24 cellular contexts compared by ENCODE assay signal in genomic region chr1:40360631-40361030, GRCh38.
"Had no signal": no experiment of that assay in that cellular context is flagged by ENCODE, and none has a peak within 500 bp of the region (broad histone marks: within the 10 kb centered on the region; RNA-seq: fewer than 3 reads in every experiment).

No MANE protein-coding gene starts in this region.

- H3K27me3 Mint-ChIP-seq: naive thymus-derived CD8-positive, alpha-beta T cell; stimulated activated naive B cell treated with anti-CD40 and anti-IgM and Interleukin-4, amounts not matched to agents 10 μg/mL and 1 μg/mL and 100 μg/mL, for 72 hours; stimulated activated naive CD8-positive, alpha-beta T cell treated with anti-CD3 and anti-CD28 coated beads, Interleukin-15, Interleukin-2, amounts not matched to agents 100 ng/mL and 50 ng/mL, for 24 hours had no signal

- ATAC-seq: naive thymus-derived CD8-positive, alpha-beta T cell; natural killer cell treated with Interleukin-12 subunit alpha and Interleukin-12 subunit beta and Interleukin-15 and Interleukin-18, amount 100 ng/mL, for 72 hours; psoas muscle; right cardiac atrium; stimulated activated effector memory CD8-positive, alpha-beta T cell treated with anti-CD3 and anti-CD28 coated beads, Interleukin-12 subunit alpha, Interleukin-12 subunit beta, amount 100 ng/mL, for 72 hours; stimulated activated naive B cell treated with anti-CD40 and anti-IgM and Interleukin-4, amounts not matched to agents 10 μg/mL and 1 μg/mL and 100 μg/mL, for 72 hours had no signal

- DNase-seq: naive thymus-derived CD8-positive, alpha-beta T cell; occipital lobe; ovary; posterior cingulate gyrus; psoas muscle; right cardiac atrium; right lobe of liver; sigmoid colon; small intestine; stimulated activated CD4-positive, alpha-beta T cell treated with anti-CD3 and anti-CD28 coated beads, Interleukin-15, amount 100 ng/mL, for 24 hours; stimulated activated CD4-positive, alpha-beta T cell treated with anti-CD3 and anti-CD28 coated beads, Interleukin-2, amount 100 ng/mL, for 24 hours; stimulated activated CD4-positive, alpha-beta T cell treated with anti-CD3 and anti-CD28 coated beads, Interleukin-2, amount 100 ng/mL, for 48 hours; stimulated activated CD4-positive, alpha-beta T cell treated with anti-CD3 and anti-CD28 coated beads, Interleukin-4, amount 100 ng/mL, for 24 hours; stimulated activated naive B cell treated with anti-CD40 and anti-IgM and Interleukin-4, amounts not matched to agents 10 μg/mL and 1 μg/mL and 100 μg/mL, for 72 hours; stimulated activated naive CD4-positive, alpha-beta T cell treated with Interleukin-2 at 50 U/mL for 16 hours; stomach; thyroid gland; trophoblast cell; upper lobe of left lung had no signal

- H3K4me3 Mint-ChIP-seq: naive thymus-derived CD8-positive, alpha-beta T cell; natural killer cell treated with Interleukin-12 subunit alpha and Interleukin-12 subunit beta and Interleukin-15 and Interleukin-18, amount 100 ng/mL, for 72 hours; neural progenitor cell; stimulated activated effector memory CD8-positive, alpha-beta T cell treated with anti-CD3 and anti-CD28 coated beads, Interleukin-12 subunit alpha, Interleukin-12 subunit beta, amount 100 ng/mL, for 72 hours; stimulated activated naive B cell treated with anti-CD40 and anti-IgM and Interleukin-4, amounts not matched to agents 10 μg/mL and 1 μg/mL and 100 μg/mL, for 72 hours; stimulated activated naive CD8-positive, alpha-beta T cell treated with anti-CD3 and anti-CD28 coated beads, Interleukin-15, Interleukin-2, amounts not matched to agents 100 ng/mL and 50 ng/mL, for 24 hours had no signal

- H3K4me1 Mint-ChIP-seq: neural progenitor cell had no signal

- H3K9me3 Mint-ChIP-seq: stimulated activated naive CD8-positive, alpha-beta T cell treated with anti-CD3 and anti-CD28 coated beads, Interleukin-15, Interleukin-2, amounts not matched to agents 100 ng/mL and 50 ng/mL, for 24 hours had no signal

- H3K36me3 Mint-ChIP-seq: neural progenitor cell had no signal

- H3K27ac Mint-ChIP-seq: naive thymus-derived CD8-positive, alpha-beta T cell; natural killer cell treated with Interleukin-12 subunit alpha and Interleukin-12 subunit beta and Interleukin-15 and Interleukin-18, amount 100 ng/mL, for 72 hours; neural progenitor cell; progenitor cell of endocrine pancreas; stimulated activated naive B cell treated with anti-CD40 and anti-IgM and Interleukin-4, amounts not matched to agents 10 μg/mL and 1 μg/mL and 100 μg/mL, for 72 hours; stimulated activated naive CD8-positive, alpha-beta T cell treated with anti-CD3 and anti-CD28 coated beads, Interleukin-15, Interleukin-2, amounts not matched to agents 100 ng/mL and 50 ng/mL, for 24 hours had no signal
